14 cellular contexts compared by ENCODE assay signal in the genomic region with DNA sequence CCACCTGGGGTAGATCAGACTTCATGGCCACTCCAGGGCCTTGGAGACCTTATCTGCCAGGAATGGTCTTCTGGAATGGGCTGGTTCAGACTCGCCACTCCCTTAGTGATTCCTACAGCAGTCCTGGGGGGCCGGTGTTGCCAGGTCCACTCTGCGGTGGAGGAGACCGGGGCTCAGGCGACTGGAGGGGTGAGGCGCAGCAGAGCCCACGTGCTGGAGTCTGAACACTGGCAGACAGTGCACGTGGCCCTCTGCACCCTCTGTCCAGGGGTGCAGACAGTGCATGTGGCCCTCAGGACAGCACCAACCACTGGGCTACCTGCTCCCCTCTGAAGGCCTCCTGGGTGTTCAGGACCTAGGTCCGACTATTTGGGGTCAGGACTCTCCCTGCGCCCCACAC.
DNase-seq lines count a peak whose midpoint lies in the region; ATAC-seq and TF ChIP-seq lines count a peak whose summit lies in the region.
"Had no signal": no experiment of that assay in that cellular context is flagged by ENCODE, and none has a peak within 500 bp of the region (broad histone marks: within the 10 kb centered on the region; RNA-seq: fewer than 3 reads in every experiment).

No MANE protein-coding gene starts in this region.

- peaks cover 31% of the 10 kb centered on the region for H3K27me3 Mint-ChIP-seq in nephron (ENCODE audit: low read depth)
- H3K27me3 Mint-ChIP-seq in activated naive CD4-positive, alpha-beta T cell treated with anti-CD3 and anti-CD28 coated beads for 36 hours (ENCODE audit: low read depth) = no peaks in the 10 kb centered on the region
- H3K27me3 Mint-ChIP-seq: CD4-positive, CD25-positive, alpha-beta regulatory T cell had no signal

- no peaks in the 10 kb centered on the region for H3K9me3 Mint-ChIP-seq in nephron
- no peaks in the 10 kb centered on the region for H3K9me3 Mint-ChIP-seq in activated naive CD4-positive, alpha-beta T cell treated with anti-CD3 and anti-CD28 coated beads for 36 hours

- H3K4me1 ChIP-seq in BLaER1 = peaks cover 89% of the 10 kb centered on the region
- H3K4me1 ChIP-seq in BLaER1 treated with 17β-estradiol and CSF1 and Interleukin-3, amounts not matched to agents 10 nM and 100 nM = peaks cover 72 to 90% (median 84%) of the 10 kb centered on the region in 10 experiments
- no peaks in the 10 kb centered on the region for H3K4me1 ChIP-seq in RWPE2 (ENCODE audit: insufficient read depth, poor library complexity, severe bottlenecking)
- H3K4me1 ChIP-seq in prostate gland (replicated peaks) = peaks cover 14% of the 10 kb centered on the region
- H3K4me1 ChIP-seq: A549, BE2C had no signal

- H3K4me2 ChIP-seq in BLaER1 = peak overlapping the region; percentile 70
- H3K4me2 ChIP-seq in BLaER1 treated with 17β-estradiol and CSF1 and Interleukin-3, amounts not matched to agents 10 nM and 100 nM = peak overlapping the region; percentile 55 to 91 (median 82)
- H3K4me2 ChIP-seq: A549 had no signal

- no peak for TF ChIP-seq POLR2A in prostate gland (IDR thresholded peaks at IDR 0.05)

- peak overlapping the region; percentile 19; the same call in 1 of the 2 replicates for H3K9ac ChIP-seq in BLaER1
- H3K9ac ChIP-seq in BLaER1 treated with 17β-estradiol and CSF1 and Interleukin-3, amounts not matched to agents 10 nM and 100 nM = peak overlapping the region in 3 of 11 experiments; percentile 1 to 45 (median 31); a peak in 3 of 22 replicates

- WGBS in prostate gland = 95% methylated on average over 9 of the region's 10 CpGs

- CTCF ChIA-PET in activated naive CD4-positive, alpha-beta T cell treated with anti-CD3 and anti-CD28 coated beads for 36 hours (lab: Charles Lee) = no interaction called here

- H4K20me1 ChIP-seq in BLaER1 = peaks cover 36% of the 10 kb centered on the region
- H4K20me1 ChIP-seq in BLaER1 treated with 17β-estradiol and CSF1 and Interleukin-3, amounts not matched to agents 10 nM and 100 nM = peaks cover 0 to 26% (median 14%) of the 10 kb centered on the region in 11 experiments; a peak in 13 of 22 replicates

- H3K4me3 Mint-ChIP-seq in nephron = no peak overlapping the region
- no peak overlapping the region for H3K4me3 Mint-ChIP-seq in activated naive CD4-positive, alpha-beta T cell treated with anti-CD3 and anti-CD28 coated beads for 36 hours
- H3K4me3 Mint-ChIP-seq: CD4-positive, CD25-positive, alpha-beta regulatory T cell had no signal

- H3K36me3 ChIP-seq in BLaER1 (no peaks in the 10 kb centered on the region), RWPE2 (ENCODE audit: low read depth) (no peaks in the 10 kb centered on the region), prostate gland (no peaks in the 10 kb centered on the region)
- no peaks in the 10 kb centered on the region for H3K36me3 ChIP-seq in BLaER1 treated with 17β-estradiol and CSF1 and Interleukin-3, amounts not matched to agents 10 nM and 100 nM
- H3K36me3 ChIP-seq: BE2C had no signal

- no peaks in the 10 kb centered on the region for H3K27me3 ChIP-seq in BLaER1
- peaks cover 0 to 39% (median 6%) of the 10 kb centered on the region in 11 experiments; a peak in 12 of 22 replicates for H3K27me3 ChIP-seq in BLaER1 treated with 17β-estradiol and CSF1 and Interleukin-3, amounts not matched to agents 10 nM and 100 nM
- H3K27me3 ChIP-seq in RWPE2 (ENCODE audit: insufficient read depth, poor library complexity, severe bottlenecking) = no peaks in the 10 kb centered on the region
- H3K27me3 ChIP-seq in prostate gland (replicated peaks; ENCODE audit: insufficient read depth) = no peaks in the 10 kb centered on the region
- H3K27me3 ChIP-seq: BE2C had no signal

- H3K9me3 ChIP-seq in BLaER1 = no peaks in the 10 kb centered on the region
- no peaks in the 10 kb centered on the region for H3K9me3 ChIP-seq in BLaER1 treated with 17β-estradiol and CSF1 and Interleukin-3, amounts not matched to agents 10 nM and 100 nM (replicated peaks in 1 of 11)
- no peaks in the 10 kb centered on the region for H3K9me3 ChIP-seq in RWPE2 (ENCODE audit: severe bottlenecking)
- no peaks in the 10 kb centered on the region for H3K9me3 ChIP-seq in prostate gland
- H3K9me3 ChIP-seq: A549, BE2C had no signal

- H3K4me3 ChIP-seq in BLaER1 = no peak overlapping the region
- H3K4me3 ChIP-seq in BLaER1 treated with 17β-estradiol and CSF1 and Interleukin-3, amounts not matched to agents 10 nM and 100 nM = no peak overlapping the region
- H3K4me3 ChIP-seq in RWPE2 (ENCODE audit: severe bottlenecking) = no peak overlapping the region
- H3K4me3 ChIP-seq in prostate gland = no peak overlapping the region
- H3K4me3 ChIP-seq: A549 had no signal

- intact Hi-C loops in prostate gland (cut with DNase I) = no loop called here
- intact Hi-C loops in activated naive CD4-positive, alpha-beta T cell treated with anti-CD3 and anti-CD28 coated beads for 36 hours (cut with micrococcal nuclease) = no loop called here

- peaks cover 78% of the 10 kb centered on the region for H3K4me1 Mint-ChIP-seq in nephron
- H3K4me1 Mint-ChIP-seq in activated naive CD4-positive, alpha-beta T cell treated with anti-CD3 and anti-CD28 coated beads for 36 hours (ENCODE audit: low read depth) = peaks cover 6% of the 10 kb centered on the region

- H3K27ac ChIP-seq in BLaER1 (no peak overlapping the region), RWPE2 (ENCODE audit: poor library complexity, severe bottlenecking) (no peak overlapping the region), prostate gland (no peak overlapping the region)
- peak overlapping the region in 3 of 11 experiments; percentile 9 to 54 (median 27); a peak in 4 of 22 replicates for H3K27ac ChIP-seq in BLaER1 treated with 17β-estradiol and CSF1 and Interleukin-3, amounts not matched to agents 10 nM and 100 nM
- H3K27ac ChIP-seq: A549 had no signal

- TF ChIP-seq CTCF in RWPE2 (IDR thresholded peaks at IDR 0.05; ENCODE audit: poor library complexity, severe bottlenecking) = no peak
- no peak for TF ChIP-seq CTCF in nephron (IDR thresholded peaks at IDR 0.05; ENCODE audit: unreplicated experiment in 3 of 3)
- no peak for TF ChIP-seq CTCF in prostate gland (IDR thresholded peaks at IDR 0.05)

- DNase-seq in RWPE2 (ENCODE audit: low spot score) (peak; percentile 49), prostate gland (ENCODE audit: low spot score) (no peak)
- DNase-seq in activated naive CD4-positive, alpha-beta T cell treated with anti-CD3 and anti-CD28 coated beads for 36 hours = no peak
- DNase-seq: BE2C; CD4-positive, CD25-positive, alpha-beta regulatory T cell; DMS53; GF-D8; GOT3 had no signal

- H3K27ac Mint-ChIP-seq in nephron = peak overlapping the region in 2 of 3 experiments; percentile 94 to 98
- H3K27ac Mint-ChIP-seq in activated naive CD4-positive, alpha-beta T cell treated with anti-CD3 and anti-CD28 coated beads for 36 hours = no peak overlapping the region
- H3K27ac Mint-ChIP-seq: CD4-positive, CD25-positive, alpha-beta regulatory T cell had no signal

- no peak for ATAC-seq in RWPE2 (ENCODE audit: low read depth)
- no peak for ATAC-seq in HG02678 (IDR thresholded peaks at IDR 0.05; ENCODE audit: unreplicated experiment)
- ATAC-seq: A549, HCT116 had no signal

- no peaks in the 10 kb centered on the region for H3K36me3 Mint-ChIP-seq in nephron (ENCODE audit: low read depth)
- no peaks in the 10 kb centered on the region for H3K36me3 Mint-ChIP-seq in activated naive CD4-positive, alpha-beta T cell treated with anti-CD3 and anti-CD28 coated beads for 36 hours (ENCODE audit: low read depth)
- H3K36me3 Mint-ChIP-seq: CD4-positive, CD25-positive, alpha-beta regulatory T cell had no signal
